ENCODE assay signal across 11 cellular contexts in the genomic region with DNA sequence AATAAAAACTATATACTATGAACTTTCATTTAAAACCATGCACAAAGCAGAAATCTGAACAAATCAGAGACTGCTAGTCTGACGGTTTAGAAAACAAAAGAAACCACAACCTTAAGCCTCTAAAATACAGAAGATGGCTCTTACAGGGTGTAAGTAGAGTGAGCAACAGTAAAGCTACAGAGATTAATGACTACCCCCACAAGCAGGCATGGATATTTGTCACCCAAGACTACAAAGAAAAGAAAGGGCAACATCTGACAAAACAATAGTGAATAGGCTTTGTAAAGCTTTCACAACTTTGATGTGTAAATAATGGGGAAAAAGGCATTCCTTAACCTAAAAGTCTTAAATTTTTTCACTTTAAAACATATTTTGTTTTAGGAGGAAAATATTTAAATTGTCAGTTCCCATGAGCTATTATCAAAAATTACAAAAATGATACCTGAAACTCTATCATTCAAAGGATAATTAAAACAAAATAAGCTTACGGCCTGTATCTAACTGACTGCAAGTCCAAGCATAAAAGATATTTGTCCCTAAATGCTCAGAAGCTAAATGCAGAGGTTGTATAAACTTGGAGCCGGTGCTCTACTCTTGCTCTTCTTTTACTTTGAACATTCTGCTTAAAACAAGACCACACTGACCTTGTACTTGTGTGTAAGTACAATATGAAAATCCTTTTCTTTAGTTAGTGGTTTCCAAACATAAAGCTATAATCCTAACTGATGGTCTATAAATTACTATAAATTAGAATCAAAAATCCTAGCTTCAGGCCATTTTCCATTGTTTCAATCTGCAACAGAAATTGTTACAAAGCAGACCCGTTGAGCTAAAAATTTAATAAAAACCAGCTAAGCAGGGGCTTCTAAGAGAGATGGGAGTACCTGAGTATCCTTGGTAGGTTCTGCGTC.
A peak's percentile ranks its signal among the peaks of the same experiment; 100 is the strongest.
DNase-seq lines count a peak whose midpoint lies in the region; ATAC-seq and TF ChIP-seq lines count a peak whose summit lies in the region.
"Had no signal": no experiment of that assay in that cellular context is flagged by ENCODE, and none has a peak within 500 bp of the region (broad histone marks: within the 10 kb centered on the region; RNA-seq: fewer than 3 reads in every experiment).

No MANE protein-coding gene starts in this region.

- no peak for DNase-seq in A673 (ENCODE audit: low spot score)
- DNase-seq in Karpas-422, result no peak
- DNase-seq in myocyte (ENCODE audit: low read depth), result peak; percentile 28
- no peak for DNase-seq in activated CD4-positive, CD25-positive, alpha-beta regulatory T cell treated with anti-CD3 and anti-CD28 coated beads, Interleukin-2, amount 50 U/mL, for 72 hours
- no peak for DNase-seq in effector memory CD4-positive, alpha-beta T cell
- DNase-seq: activated CD4-positive, alpha-beta memory T cell treated with anti-CD3 and anti-CD28 coated beads, Interleukin-2, amount 10 ng/mL, durations not matched to agents 7 days and 5 days; stimulated activated naive CD4-positive, alpha-beta T cell had no signal

- intact Hi-C loops in A673 (cut with micrococcal nuclease; ENCODE audit: unreplicated experiment), result no loop called here

- H3K4me3 ChIP-seq in A673 (ENCODE audit: low read depth, low read length, poor library complexity, severe bottlenecking), result peak overlapping the region; percentile 27
- H3K4me3 ChIP-seq in Karpas-422 (ENCODE audit: low read length), result no peak overlapping the region
- no peak overlapping the region for H3K4me3 ChIP-seq in effector memory CD4-positive, alpha-beta T cell (ENCODE audit: insufficient read depth, low read depth, low read length, poor library complexity, severe bottlenecking)

- no peaks in the 10 kb centered on the region for H3K9me3 ChIP-seq in A673 (ENCODE audit: low read depth, low read length, poor library complexity, severe bottlenecking)
- no peaks in the 10 kb centered on the region for H3K9me3 ChIP-seq in Karpas-422 (ENCODE audit: low read length)
- H3K9me3 ChIP-seq in effector memory CD4-positive, alpha-beta T cell (ENCODE audit: control insufficient read depth, low read length), result no peaks in the 10 kb centered on the region

- BruUV-seq in A673 (replicated peaks; lab: Mats Ljungman, UMichigan), result no TSS peak

- TF ChIP-seq CTCF in A673 (conservative IDR thresholded peaks at IDR 0.05; ENCODE audit: low read depth, low read length), result no peak

- no peaks in the 10 kb centered on the region for H4K20me1 ChIP-seq in Karpas-422 (ENCODE audit: insufficient read depth, low read depth, low read length)

- no peak overlapping the region for H2AFZ ChIP-seq in Karpas-422 (ENCODE audit: low read length)

- H3K9ac ChIP-seq in Karpas-422 (ENCODE audit: low read length), result no peak overlapping the region

- POLR2A ChIA-PET in A673 (lab: Charles Lee; ENCODE audit: low non-redundant PET), result no interaction called here

- H3K4me1 ChIP-seq in A673 (ENCODE audit: insufficient read depth, low read length, poor library complexity, severe bottlenecking) (peaks cover 27% of the 10 kb centered on the region), Karpas-422 (ENCODE audit: low read length) (peaks cover 49% of the 10 kb centered on the region)
- H3K4me1 ChIP-seq in effector memory CD4-positive, alpha-beta T cell (ENCODE audit: control insufficient read depth, insufficient read depth, low read length, poor library complexity, severe bottlenecking), result no peaks in the 10 kb centered on the region

- peaks cover 90% of the 10 kb centered on the region for H3K79me2 ChIP-seq in Karpas-422 (ENCODE audit: low read length)

- ATAC-seq in HG03025 (IDR thresholded peaks at IDR 0.05; ENCODE audit: low FRiP score, unreplicated experiment) (no peak), GM18907 (IDR thresholded peaks at IDR 0.05; ENCODE audit: unreplicated experiment) (no peak)

- no peaks in the 10 kb centered on the region for H3K9me2 ChIP-seq in Karpas-422 (replicated peaks; ENCODE audit: insufficient read depth, low read length)

- H3K36me3 ChIP-seq in A673 (ENCODE audit: insufficient read depth, low read length, poor library complexity, severe bottlenecking), result peaks cover 3% of the 10 kb centered on the region
- H3K36me3 ChIP-seq in Karpas-422 (ENCODE audit: insufficient read depth, low read length), result 0 out of 2 replicates have a peak, but pooled peaks cover 3% of the 10 kb centered on the region
- H3K36me3 ChIP-seq in effector memory CD4-positive, alpha-beta T cell (ENCODE audit: control insufficient read depth, insufficient read depth, low read length), result peaks cover 5% of the 10 kb centered on the region

- H3K27ac ChIP-seq in A673 (ENCODE audit: low read depth, low read length, poor library complexity, severe bottlenecking) (peak overlapping the region; percentile 41), Karpas-422 (ENCODE audit: low read length) (peak overlapping the region; percentile 14; the same call in 1 of the 2 replicates), cingulate gyrus (ENCODE audit: low read depth, low read length) (peak overlapping the region; percentile 94)
- H3K27ac ChIP-seq in effector memory CD4-positive, alpha-beta T cell (ENCODE audit: insufficient read depth, low read length, poor library complexity, severe bottlenecking), result no peak overlapping the region
- H3K27ac ChIP-seq: C4-2B had no signal

- H3K27me3 ChIP-seq in A673 (replicated peaks; ENCODE audit: insufficient read depth, low read depth, low read length, poor library complexity) (no peaks in the 10 kb centered on the region), Karpas-422 (ENCODE audit: low read length) (no peaks in the 10 kb centered on the region)
- no peaks in the 10 kb centered on the region for H3K27me3 ChIP-seq in effector memory CD4-positive, alpha-beta T cell (replicated peaks; ENCODE audit: control insufficient read depth, insufficient read depth, low read length, poor library complexity, severe bottlenecking)

- CTCF ChIA-PET in A673 (lab: Charles Lee), result interaction anchor here (1.7 kb wide), 1 partner anchor 11 kb away, joined by 10 read pairs; no protein-coding TSS in a partner anchor

- H3K4me2 ChIP-seq in Karpas-422 (ENCODE audit: low read depth, low read length, poor library complexity, severe bottlenecking), result no peak overlapping the region
